8 cellular contexts compared by ENCODE assay signal in the genomic region with DNA sequence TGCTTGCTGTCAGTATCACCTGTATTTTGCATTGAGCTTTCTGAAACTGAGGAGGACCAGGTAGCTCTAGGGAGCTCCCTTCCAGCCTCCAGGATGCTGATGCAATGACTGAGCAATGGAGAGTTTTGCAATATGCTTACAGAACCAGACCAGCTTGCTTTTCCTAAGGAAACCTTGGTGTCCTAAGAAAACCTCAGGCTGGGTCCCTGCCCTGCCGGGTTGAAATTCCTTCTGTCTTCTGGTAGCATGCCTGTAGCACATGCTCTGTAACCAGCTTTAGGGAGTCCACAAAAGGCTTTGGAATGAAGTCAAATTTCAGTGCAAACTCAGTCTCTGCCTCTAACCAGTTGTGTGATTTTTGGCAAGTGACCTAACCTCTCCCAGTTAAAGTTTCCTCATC.
A peak's percentile ranks its signal among the peaks of the same experiment; 100 is the strongest.
DNase-seq lines count a peak whose midpoint lies in the region; ATAC-seq and TF ChIP-seq lines count a peak whose summit lies in the region.

No MANE protein-coding gene starts in this region.

- H3K4me3 Mint-ChIP-seq in stimulated activated effector memory CD8-positive, alpha-beta T cell treated with anti-CD3 and anti-CD28 coated beads, Interleukin-12 subunit alpha, Interleukin-12 subunit beta, amount 100 ng/mL, for 72 hours, result no peak overlapping the region

- no peak for TF ChIP-seq CTCF in BJ (IDR thresholded peaks at IDR 0.05; ENCODE audit: insufficient read depth, low read depth, low read length)
- no peak for TF ChIP-seq CTCF in ovary (IDR thresholded peaks at IDR 0.05)

- POLR2A ChIA-PET in BJ (lab: Charles Lee), result interaction anchor here (0.5 to 1.7 kb wide), 3 partner anchors 15 to 65 kb away, joined by 5 to 25 read pairs (median 5); no protein-coding TSS in a partner anchor

- no peak for TF ChIP-seq POLR2A in ovary (IDR thresholded peaks at IDR 0.05)

- no peak overlapping the region for H3K27ac ChIP-seq in ovary
- no peak overlapping the region for H3K27ac ChIP-seq in SJCRH30

- H3K4me3 ChIP-seq in BJ (ENCODE audit: low read depth, low read length), result no peak overlapping the region
- no peak overlapping the region for H3K4me3 ChIP-seq in ovary
- no peak overlapping the region for H3K4me3 ChIP-seq in SJCRH30

- H3K36me3 ChIP-seq in BJ (ENCODE audit: control insufficient read depth, insufficient read depth, low read length) (no peaks in the 10 kb centered on the region), ovary (no peaks in the 10 kb centered on the region), SJCRH30 (no peaks in the 10 kb centered on the region)

- TF ChIP-seq EP300 in ovary (IDR thresholded peaks at IDR 0.05), result no peak

- intact Hi-C loops in ovary (cut with DNase I), result no loop called here

- no peaks in the 10 kb centered on the region for H3K9me3 ChIP-seq in ovary
- no peaks in the 10 kb centered on the region for H3K9me3 ChIP-seq in SJCRH30 (replicated peaks)

- no peaks in the 10 kb centered on the region for H3K36me3 Mint-ChIP-seq in stimulated activated effector memory CD8-positive, alpha-beta T cell treated with anti-CD3 and anti-CD28 coated beads, Interleukin-12 subunit alpha, Interleukin-12 subunit beta, amount 100 ng/mL, for 72 hours

- no peaks in the 10 kb centered on the region for H3K4me1 Mint-ChIP-seq in stimulated activated effector memory CD8-positive, alpha-beta T cell treated with anti-CD3 and anti-CD28 coated beads, Interleukin-12 subunit alpha, Interleukin-12 subunit beta, amount 100 ng/mL, for 72 hours

- no peaks in the 10 kb centered on the region for H3K27me3 ChIP-seq in BJ (ENCODE audit: control insufficient read depth, insufficient read depth, low read length)
- H3K27me3 ChIP-seq in ovary, result no peaks in the 10 kb centered on the region
- H3K27me3 ChIP-seq in SJCRH30, result no peaks in the 10 kb centered on the region

- H3K4me1 ChIP-seq in ovary (ENCODE audit: insufficient read depth) (no peaks in the 10 kb centered on the region), SJCRH30 (no peaks in the 10 kb centered on the region; the same call in 1 of the 2 replicates)

- ATAC-seq in stimulated activated effector memory CD8-positive, alpha-beta T cell treated with anti-CD3 and anti-CD28 coated beads, Interleukin-12 subunit alpha, Interleukin-12 subunit beta, amount 100 ng/mL, for 72 hours, result no peak

- 0 to 11% (median 6%) methylated on average over 1 of the region's 1 CpG for WGBS in ovary, 3 donors

- DNase-seq in BJ (ENCODE audit: low read depth) (peak; percentile 100), NCI-H2029 treated with DMSO at 0.1 percent for 48 hours (lab: John Stamatoyannopoulos, UW) (peak; percentile 32), dedifferentiated amniotic fluid mesenchymal stem cell (ENCODE audit: extremely low spot score) (peak; percentile 100), mucosa of gallbladder (ENCODE audit: low spot score) (peak; percentile 51), ovary (no peak), SJCRH30 (no peak), HK-2 (ENCODE audit: unreplicated experiment) (no peak)
- DNase-seq in stimulated activated effector memory CD8-positive, alpha-beta T cell treated with anti-CD3 and anti-CD28 coated beads, Interleukin-12 subunit alpha, Interleukin-12 subunit beta, amount 100 ng/mL, for 72 hours (ENCODE audit: low spot score in 2 of 2), result no peak

- CTCF ChIA-PET in BJ (lab: Yijun Ruan, JAX), result interaction anchor here (1.2 to 2.6 kb wide), 5 partner anchors 10 to 65 kb away, joined by 3 to 10 read pairs (median 4); no protein-coding TSS in a partner anchor

- H3K27ac Mint-ChIP-seq in stimulated activated effector memory CD8-positive, alpha-beta T cell treated with anti-CD3 and anti-CD28 coated beads, Interleukin-12 subunit alpha, Interleukin-12 subunit beta, amount 100 ng/mL, for 72 hours, result no peak overlapping the region

- peaks cover 9% of the 10 kb centered on the region for H3K9me3 Mint-ChIP-seq in stimulated activated effector memory CD8-positive, alpha-beta T cell treated with anti-CD3 and anti-CD28 coated beads, Interleukin-12 subunit alpha, Interleukin-12 subunit beta, amount 100 ng/mL, for 72 hours

Comparison
In these comparisons a context has a peak if more than half of its experiments do, and no peak if none do; other contexts are left out.
1. DNase-seq: peak in BJ (single experiment), NCI-H2029 treated with DMSO at 0.1 percent for 48 hours (single experiment), dedifferentiated amniotic fluid mesenchymal stem cell (single experiment) and mucosa of gallbladder (single experiment); none in stimulated activated effector memory CD8-positive, alpha-beta T cell treated with anti-CD3 and anti-CD28 coated beads, Interleukin-12 subunit alpha, Interleukin-12 subunit beta, amount 100 ng/mL, for 72 hours (0 of 2), ovary (0 of 5), SJCRH30 (0 of 2) and HK-2 (single experiment).